ENCODE assay signal across 8 cellular contexts in genomic region chr19:10353793-10354391, GRCh38. TPM values are rescaled to one million over a fixed set of nuclear protein-coding genes. Genes with fewer than 3 reads are reported as not detected.
A peak's percentile ranks its signal among the peaks of the same experiment; 100 is the strongest.
DNase-seq lines count a peak whose midpoint lies in the region; ATAC-seq and TF ChIP-seq lines count a peak whose summit lies in the region.

No MANE protein-coding gene starts in this region.

- H3K9me3 Mint-ChIP-seq in activated CD4-positive, alpha-beta T cell treated with anti-CD3 and anti-CD28 coated beads, Interleukin-2, amount 10 ng/mL, durations not matched to agents 7 days and 5 days, result no peaks in the 10 kb centered on the region
- H3K9me3 Mint-ChIP-seq in glutamatergic neuron (ENCODE audit: unreplicated experiment), result peaks cover 2% of the 10 kb centered on the region
- H3K9me3 Mint-ChIP-seq in stimulated activated memory B cell treated with anti-CD40 and anti-IgM and Interleukin-4, amounts not matched to agents 10 μg/mL and 1 μg/mL and 100 μg/mL, for 72 hours, result no peaks in the 10 kb centered on the region

- no peak for ATAC-seq in stimulated activated memory B cell treated with anti-CD40 and anti-IgM and Interleukin-4, amounts not matched to agents 10 μg/mL and 1 μg/mL and 100 μg/mL, for 72 hours

- no peak overlapping the region for H3K4me3 Mint-ChIP-seq in activated CD4-positive, alpha-beta T cell treated with anti-CD3 and anti-CD28 coated beads, Interleukin-2, amount 10 ng/mL, durations not matched to agents 7 days and 5 days
- peak overlapping the region; percentile 88 for H3K4me3 Mint-ChIP-seq in glutamatergic neuron (ENCODE audit: unreplicated experiment)
- H3K4me3 Mint-ChIP-seq in stimulated activated memory B cell treated with anti-CD40 and anti-IgM and Interleukin-4, amounts not matched to agents 10 μg/mL and 1 μg/mL and 100 μg/mL, for 72 hours, result no peak overlapping the region

- CTCF ChIA-PET in activated CD4-positive, alpha-beta T cell treated with anti-CD3 and anti-CD28 coated beads, Interleukin-2, amount 10 ng/mL, durations not matched to agents 7 days and 5 days (lab: Charles Lee), result interaction anchor here (1.0 kb wide), 1 partner anchor 11 kb away, joined by 3 read pairs; no protein-coding TSS in a partner anchor

- DNase-seq in HUDEP-2 (lab: John Stamatoyannopoulos, UW; ENCODE audit: unreplicated experiment in 76 of 76), result peak in 46 of 76 experiments; percentile 10 to 66 (median 44)
- DNase-seq in activated CD4-positive, alpha-beta T cell treated with anti-CD3 and anti-CD28 coated beads, Interleukin-2, amount 10 ng/mL, durations not matched to agents 7 days and 5 days, result peak; percentile 41
- peak; percentile 98 for DNase-seq in glutamatergic neuron
- DNase-seq in stimulated activated CD4-positive, alpha-beta T cell treated with anti-CD3 and anti-CD28 coated beads, Interleukin-2, amount 100 ng/mL, for 48 hours, result peak; percentile 48 to 62
- no peak for DNase-seq in NCI-H128 (lab: John Stamatoyannopoulos, UW; ENCODE audit: unreplicated experiment)
- no peak for DNase-seq in NK-92 (lab: John Stamatoyannopoulos, UW; ENCODE audit: unreplicated experiment)
- DNase-seq in SKM-1 treated with dmso at 0.1 percent for 144 hours (lab: John Stamatoyannopoulos, UW; ENCODE audit: unreplicated experiment), result no peak

- no peaks in the 10 kb centered on the region for H3K4me1 Mint-ChIP-seq in activated CD4-positive, alpha-beta T cell treated with anti-CD3 and anti-CD28 coated beads, Interleukin-2, amount 10 ng/mL, durations not matched to agents 7 days and 5 days
- peaks cover 5% of the 10 kb centered on the region for H3K4me1 Mint-ChIP-seq in glutamatergic neuron (ENCODE audit: low read depth, unreplicated experiment)
- H3K4me1 Mint-ChIP-seq in stimulated activated memory B cell treated with anti-CD40 and anti-IgM and Interleukin-4, amounts not matched to agents 10 μg/mL and 1 μg/mL and 100 μg/mL, for 72 hours, result no peaks in the 10 kb centered on the region

- no peaks in the 10 kb centered on the region for H3K27me3 Mint-ChIP-seq in activated CD4-positive, alpha-beta T cell treated with anti-CD3 and anti-CD28 coated beads, Interleukin-2, amount 10 ng/mL, durations not matched to agents 7 days and 5 days
- peaks cover 4% of the 10 kb centered on the region for H3K27me3 Mint-ChIP-seq in glutamatergic neuron (ENCODE audit: unreplicated experiment)
- no peaks in the 10 kb centered on the region for H3K27me3 Mint-ChIP-seq in stimulated activated memory B cell treated with anti-CD40 and anti-IgM and Interleukin-4, amounts not matched to agents 10 μg/mL and 1 μg/mL and 100 μg/mL, for 72 hours

- TF ChIP-seq CTCF in glutamatergic neuron (IDR thresholded peaks at IDR 0.05; ENCODE audit: partially characterized antibody, unreplicated experiment), result no peak

- H3K36me3 Mint-ChIP-seq in activated CD4-positive, alpha-beta T cell treated with anti-CD3 and anti-CD28 coated beads, Interleukin-2, amount 10 ng/mL, durations not matched to agents 7 days and 5 days (ENCODE audit: low read depth), result peaks cover 39% of the 10 kb centered on the region
- H3K36me3 Mint-ChIP-seq in glutamatergic neuron (ENCODE audit: unreplicated experiment), result no peaks in the 10 kb centered on the region
- peaks cover 40% of the 10 kb centered on the region for H3K36me3 Mint-ChIP-seq in stimulated activated memory B cell treated with anti-CD40 and anti-IgM and Interleukin-4, amounts not matched to agents 10 μg/mL and 1 μg/mL and 100 μg/mL, for 72 hours

- H3K27ac Mint-ChIP-seq in activated CD4-positive, alpha-beta T cell treated with anti-CD3 and anti-CD28 coated beads, Interleukin-2, amount 10 ng/mL, durations not matched to agents 7 days and 5 days, result peak overlapping the region; percentile 25
- peak overlapping the region; percentile 96 for H3K27ac Mint-ChIP-seq in glutamatergic neuron (ENCODE audit: unreplicated experiment)
- H3K27ac Mint-ChIP-seq in stimulated activated memory B cell treated with anti-CD40 and anti-IgM and Interleukin-4, amounts not matched to agents 10 μg/mL and 1 μg/mL and 100 μg/mL, for 72 hours, result no peak overlapping the region

- POLR2A ChIA-PET in activated CD4-positive, alpha-beta T cell treated with anti-CD3 and anti-CD28 coated beads, Interleukin-2, amount 10 ng/mL, durations not matched to agents 7 days and 5 days (lab: Charles Lee), result no interaction called here

RNA-seq across cellular contexts. Expression of gene ICAM3, which starts 14.5 kb away (rescaled TPM):
- total RNA-seq in activated CD4-positive, alpha-beta T cell treated with anti-CD3 and anti-CD28 coated beads, Interleukin-2, amount 10 ng/mL, durations not matched to agents 7 days and 5 days, result 100 to 1,000 TPM; 230 to 233 TPM
- total RNA-seq in glutamatergic neuron (ENCODE audit: unreplicated experiment), result 2.0 TPM

RNA-seq across cellular contexts. Expression of gene RAVER1, which starts 20.6 kb away (rescaled TPM):
- 10 to 100 TPM; 69.3 to 75.6 TPM for total RNA-seq in activated CD4-positive, alpha-beta T cell treated with anti-CD3 and anti-CD28 coated beads, Interleukin-2, amount 10 ng/mL, durations not matched to agents 7 days and 5 days
- total RNA-seq in glutamatergic neuron (ENCODE audit: unreplicated experiment), result 24.8 TPM

RNA-seq across cellular contexts. Expression of gene TYK2, which starts 26.5 kb away (rescaled TPM):
- total RNA-seq in activated CD4-positive, alpha-beta T cell treated with anti-CD3 and anti-CD28 coated beads, Interleukin-2, amount 10 ng/mL, durations not matched to agents 7 days and 5 days, result 100 to 1,000 TPM; 251 to 263 TPM
- total RNA-seq in glutamatergic neuron (ENCODE audit: unreplicated experiment), result 90.4 TPM

RNA-seq across cellular contexts. Expression of gene FDX2, which starts 38.1 kb away (rescaled TPM):
- total RNA-seq in activated CD4-positive, alpha-beta T cell treated with anti-CD3 and anti-CD28 coated beads, Interleukin-2, amount 10 ng/mL, durations not matched to agents 7 days and 5 days, result 1 to 10 TPM; 5.5 to 9.0 TPM
- 16.0 TPM for total RNA-seq in glutamatergic neuron (ENCODE audit: unreplicated experiment)

RNA-seq across cellular contexts. Expression of gene ZGLP1, which starts 44.3 kb away (rescaled TPM):
- total RNA-seq in activated CD4-positive, alpha-beta T cell treated with anti-CD3 and anti-CD28 coated beads, Interleukin-2, amount 10 ng/mL, durations not matched to agents 7 days and 5 days, result 1 to 10 TPM; 1.6 to 3.4 TPM
- total RNA-seq in glutamatergic neuron (ENCODE audit: unreplicated experiment), result 9.4 TPM

Comparison
In these comparisons a context has a peak if more than half of its experiments do, and no peak if none do; other contexts are left out.
1. DNase-seq: peak in HUDEP-2 (46 of 76), activated CD4-positive, alpha-beta T cell treated with anti-CD3 and anti-CD28 coated beads, Interleukin-2, amount 10 ng/mL, durations not matched to agents 7 days and 5 days (single experiment), glutamatergic neuron (single experiment) and stimulated activated CD4-positive, alpha-beta T cell treated with anti-CD3 and anti-CD28 coated beads, Interleukin-2, amount 100 ng/mL, for 48 hours (2 of 2); none in NCI-H128 (single experiment), NK-92 (single experiment) and SKM-1 treated with dmso at 0.1 percent for 144 hours (single experiment).
2. RNA of gene ICAM3, which starts 14.5 kb away (total RNA-seq): 230 to 233 TPM in activated CD4-positive, alpha-beta T cell treated with anti-CD3 and anti-CD28 coated beads, Interleukin-2, amount 10 ng/mL, durations not matched to agents 7 days and 5 days; 2.0 TPM in glutamatergic neuron (single experiment); every median in the first group is over 10 times any median in the second.